1 cellular context compared by ENCODE assay signal in genomic region chr9:112112941-112113399, GRCh38.
TF ChIP-seq lines count a peak whose summit lies in the region.

No MANE protein-coding gene starts in this region.

TF ChIP-seq in H1, 55 proteins besides CTCF, POLR2A, EP300 and RAD21 (continued from another document):
- no peak for TF ChIP-seq CHD7 (IDR thresholded peaks at IDR 0.05; ENCODE audit: insufficient replicate concordance, low read length)
- no peak for TF ChIP-seq POU5F1 (IDR thresholded peaks at IDR 0.05; ENCODE audit: low read depth, low read length)
- peak; percentile 56 for TF ChIP-seq TEAD4 (IDR thresholded peaks at IDR 0.05; ENCODE audit: low read depth, low read length)
